In genomic region chr9:35708146-35708545, GRCh38 we compare ENCODE assay signal across 24 cellular contexts. TPM values are rescaled to one million over a fixed set of nuclear protein-coding genes. Genes with fewer than 3 reads are reported as not detected.
DNase-seq lines count a peak whose midpoint lies in the region; ATAC-seq, FAIRE-seq and TF ChIP-seq lines count a peak whose summit lies in the region.
"Had no signal": no experiment of that assay in that cellular context is flagged by ENCODE, and none has a peak within 500 bp of the region (broad histone marks: within the 10 kb centered on the region; RNA-seq: fewer than 3 reads in every experiment).

No MANE protein-coding gene starts in this region.

- H3K27me3 Mint-ChIP-seq in CD4-positive, CD25-positive, alpha-beta regulatory T cell, result no peaks in the 10 kb centered on the region
- no peaks in the 10 kb centered on the region for H3K27me3 Mint-ChIP-seq in CD4-positive, alpha-beta T cell
- no peaks in the 10 kb centered on the region for H3K27me3 Mint-ChIP-seq in astrocyte (ENCODE audit: low read depth, unreplicated experiment)

- TF ChIP-seq POLR2A in erythroblast (IDR thresholded peaks at IDR 0.05; ENCODE audit: low read length), result no peak

- no peak for ATAC-seq in CD4-positive, CD25-positive, alpha-beta regulatory T cell (ENCODE audit: low read depth in 2 of 2)
- ATAC-seq in CD4-positive, alpha-beta T cell (ENCODE audit: poor library complexity), result no peak
- ATAC-seq: HCT116 had no signal

- H3K4me3 ChIP-seq in CD4-positive, CD25-positive, alpha-beta regulatory T cell (ENCODE audit: low read depth, low read length), result no peak overlapping the region
- no peak overlapping the region for H3K4me3 ChIP-seq in astrocyte (ENCODE audit: insufficient read depth, low read depth, low read length)
- H3K4me3 ChIP-seq: BLaER1 had no signal

- H3K27ac ChIP-seq in CD4-positive, CD25-positive, alpha-beta regulatory T cell (ENCODE audit: insufficient read depth, low read length, poor library complexity, severe bottlenecking), result no peak overlapping the region
- H3K27ac ChIP-seq in CD4-positive, alpha-beta T cell (ENCODE audit: low read depth, low read length), result peak overlapping the region; percentile 5
- no peak overlapping the region for H3K27ac ChIP-seq in astrocyte (ENCODE audit: low read depth, low read length)
- H3K27ac ChIP-seq: BLaER1, RWPE1 had no signal

- POLR2A ChIA-PET in CD4-positive, alpha-beta T cell (lab: Charles Lee), result no interaction called here

- no peak for FAIRE-seq in astrocyte (lab: Jason Lieb, UNC)
- FAIRE-seq: G401.6, GM12892, HTR-8/SVneo had no signal

- CTCF ChIA-PET in CD4-positive, alpha-beta T cell (lab: Charles Lee), result no interaction called here

- no peaks in the 10 kb centered on the region for H3K4me1 ChIP-seq in CD4-positive, CD25-positive, alpha-beta regulatory T cell (ENCODE audit: control insufficient read depth, insufficient read depth, low read length, poor library complexity, severe bottlenecking)
- H3K4me1 ChIP-seq in astrocyte (ENCODE audit: insufficient read depth, low read length), result no peaks in the 10 kb centered on the region
- H3K4me1 ChIP-seq: BLaER1 had no signal

- TF ChIP-seq CTCF in CD4-positive, alpha-beta T cell (IDR thresholded peaks at IDR 0.05), result no peak
- TF ChIP-seq CTCF in astrocyte (IDR thresholded peaks at IDR 0.05; ENCODE audit: insufficient read depth, low read depth, low read length), result no peak

- peaks cover 90% of the 10 kb centered on the region for H3K36me3 ChIP-seq in CD4-positive, CD25-positive, alpha-beta regulatory T cell (ENCODE audit: control insufficient read depth, insufficient read depth, low read length)
- peaks cover 88% of the 10 kb centered on the region for H3K36me3 ChIP-seq in astrocyte (ENCODE audit: insufficient read depth, low read length)

- no peak for DNase-seq in CD4-positive, CD25-positive, alpha-beta regulatory T cell
- no peak for DNase-seq in CD4-positive, alpha-beta T cell
- DNase-seq in astrocyte (ENCODE audit: low read depth) (no peak), posterior vena cava (ENCODE audit: low spot score) (peak; percentile 52), NCI-H2107 treated with DMSO at 0.1 percent for 48 hours (lab: John Stamatoyannopoulos, UW; ENCODE audit: unreplicated experiment) (no peak), SKM-1 (lab: John Stamatoyannopoulos, UW; ENCODE audit: unreplicated experiment) (no peak), erythroblast (lab: John Stamatoyannopoulos, UW) (no peak)
- DNase-seq: GOT3; KG1; NCI-H1092; NCI-H1436; NCI-H187 treated with DMSO at 0.1 percent for 48 hours; NCI-H2227 treated with DMSO at 0.1 percent for 48 hours; NCI-H510A treated with DMSO at 0.1 percent for 48 hours; NCI-H774; NK-92 treated with Interleukin-12 subunit alpha and Interleukin-12 subunit beta, amount 100 ng/mL, for 24 hours; SHP77 treated with DMSO at 0.1 percent for 48 hours had no signal

- H3K4me2 ChIP-seq in astrocyte (ENCODE audit: low read length), result no peak overlapping the region
- H3K4me2 ChIP-seq: BLaER1 had no signal

- no peaks in the 10 kb centered on the region for H3K27me3 ChIP-seq in CD4-positive, CD25-positive, alpha-beta regulatory T cell (ENCODE audit: control insufficient read depth, insufficient read depth, low read length)
- H3K27me3 ChIP-seq in CD4-positive, alpha-beta T cell (ENCODE audit: control insufficient read depth, insufficient read depth, low read length), result no peaks in the 10 kb centered on the region
- no peaks in the 10 kb centered on the region for H3K27me3 ChIP-seq in astrocyte (ENCODE audit: insufficient read depth, low read length)
- H3K27me3 ChIP-seq: BLaER1 had no signal

- H3K36me3 Mint-ChIP-seq in CD4-positive, CD25-positive, alpha-beta regulatory T cell, result peaks cover 68% of the 10 kb centered on the region
- H3K36me3 Mint-ChIP-seq in CD4-positive, alpha-beta T cell (ENCODE audit: low read depth), result peaks cover 29% of the 10 kb centered on the region
- H3K36me3 Mint-ChIP-seq in astrocyte (ENCODE audit: low read depth, unreplicated experiment), result peaks cover 46% of the 10 kb centered on the region

- H3K79me2 ChIP-seq in astrocyte (ENCODE audit: insufficient read depth, low read length), result peaks cover 58% of the 10 kb centered on the region

- no peaks in the 10 kb centered on the region for H3K9me3 ChIP-seq in CD4-positive, CD25-positive, alpha-beta regulatory T cell (ENCODE audit: control insufficient read depth in 2 of 2, low read length in 2 of 2)
- no peaks in the 10 kb centered on the region for H3K9me3 ChIP-seq in CD4-positive, alpha-beta T cell (ENCODE audit: control insufficient read depth, low read length)
- H3K9me3 ChIP-seq in astrocyte (ENCODE audit: insufficient read depth, low read depth, low read length), result no peaks in the 10 kb centered on the region
- H3K9me3 ChIP-seq: BLaER1 had no signal

- H3K9me3 Mint-ChIP-seq in CD4-positive, CD25-positive, alpha-beta regulatory T cell, result no peaks in the 10 kb centered on the region
- H3K9me3 Mint-ChIP-seq in CD4-positive, alpha-beta T cell, result no peaks in the 10 kb centered on the region
- no peaks in the 10 kb centered on the region for H3K9me3 Mint-ChIP-seq in astrocyte (ENCODE audit: unreplicated experiment)

- no peak overlapping the region for H3K9ac ChIP-seq in astrocyte (ENCODE audit: low read length)
- H3K9ac ChIP-seq: BLaER1 had no signal

- no peak overlapping the region for H2AFZ ChIP-seq in astrocyte (ENCODE audit: low read depth, low read length)

- intact Hi-C loops in CD4-positive, alpha-beta T cell (cut with DNase I, micrococcal nuclease), result no loop called here
- intact Hi-C loops in posterior vena cava (cut with DNase I), result no loop called here

- H3K4me1 Mint-ChIP-seq in CD4-positive, CD25-positive, alpha-beta regulatory T cell, result no peaks in the 10 kb centered on the region
- no peaks in the 10 kb centered on the region for H3K4me1 Mint-ChIP-seq in CD4-positive, alpha-beta T cell (ENCODE audit: low read depth)
- no peaks in the 10 kb centered on the region for H3K4me1 Mint-ChIP-seq in astrocyte (ENCODE audit: low read depth, unreplicated experiment)

- H4K20me1 ChIP-seq in astrocyte (ENCODE audit: insufficient read depth, low read length), result peaks cover 90% of the 10 kb centered on the region

- H3K27ac Mint-ChIP-seq in CD4-positive, CD25-positive, alpha-beta regulatory T cell, result peak overlapping the region in 2 of 3 donors; percentile 54 to 86
- no peak overlapping the region for H3K27ac Mint-ChIP-seq in CD4-positive, alpha-beta T cell
- H3K27ac Mint-ChIP-seq in astrocyte (ENCODE audit: unreplicated experiment), result peak overlapping the region; percentile 4

- no peak overlapping the region for H3K4me3 Mint-ChIP-seq in CD4-positive, CD25-positive, alpha-beta regulatory T cell
- no peak overlapping the region for H3K4me3 Mint-ChIP-seq in CD4-positive, alpha-beta T cell
- no peak overlapping the region for H3K4me3 Mint-ChIP-seq in astrocyte (ENCODE audit: unreplicated experiment)

RNA-seq across cellular contexts. Expression of gene TPM2, which starts 18.4 kb away (rescaled TPM):
- total RNA-seq in CD4-positive, CD25-positive, alpha-beta regulatory T cell, result 38.8 TPM
- not detected for polyA plus RNA-seq in CD4-positive, CD25-positive, alpha-beta regulatory T cell
- total RNA-seq in CD4-positive, alpha-beta T cell, result 10 to 100 TPM; 63.1 to 63.5 TPM
- 1,947 and 2,001 TPM in 2 replicates for total RNA-seq in astrocyte
- 1,000 to 10,000 TPM; 2,096 to 3,529 TPM for total RNA-seq in posterior vena cava

RNA-seq across cellular contexts. Expression of gene TLN1, which starts 23.8 kb away (rescaled TPM):
- total RNA-seq in CD4-positive, CD25-positive, alpha-beta regulatory T cell, result 277 TPM
- 10 to 100 TPM; 33.7 to 36.2 (median 35.9) TPM for polyA plus RNA-seq in CD4-positive, CD25-positive, alpha-beta regulatory T cell
- total RNA-seq in CD4-positive, alpha-beta T cell, result 100 to 1,000 TPM; 149 to 151 TPM
- total RNA-seq in astrocyte (518 and 525 TPM in 2 replicates), posterior vena cava (100 to 1,000 TPM; 816 to 836 TPM)

RNA-seq across cellular contexts. Expression of gene CREB3, which starts 24.3 kb away (rescaled TPM):
- 14.6 TPM for total RNA-seq in CD4-positive, CD25-positive, alpha-beta regulatory T cell
- polyA plus RNA-seq in CD4-positive, CD25-positive, alpha-beta regulatory T cell, result 10 to 100 TPM; 33.4 to 36.4 (median 34.6) TPM
- total RNA-seq in CD4-positive, alpha-beta T cell, result 10 to 100 TPM; 13.7 to 15.4 TPM
- 80.3 and 84.1 TPM in 2 replicates for total RNA-seq in astrocyte
- total RNA-seq in posterior vena cava, result 10 to 100 TPM; 41.7 to 53.0 TPM

RNA-seq across cellular contexts. Expression of gene CA9, which starts 34.4 kb away (rescaled TPM):
- not detected for total RNA-seq in CD4-positive, CD25-positive, alpha-beta regulatory T cell
- polyA plus RNA-seq in CD4-positive, CD25-positive, alpha-beta regulatory T cell, result under 1 TPM in 1 of 4 donors, not detected in 3; 0.48 TPM
- total RNA-seq in CD4-positive, alpha-beta T cell, result not detected
- total RNA-seq in astrocyte (not detected in 2 replicates), posterior vena cava (1 to 10 TPM in 1 of 2 donors, not detected in 1; 1.2 TPM)
- total RNA-seq: Daoy had no signal

RNA-seq across cellular contexts. Expression of gene GBA2, which starts 40.9 kb away (rescaled TPM):
- total RNA-seq in CD4-positive, CD25-positive, alpha-beta regulatory T cell, result 47.9 TPM
- 10 to 100 TPM; 18.7 to 27.1 (median 21.2) TPM for polyA plus RNA-seq in CD4-positive, CD25-positive, alpha-beta regulatory T cell
- 10 to 100 TPM; 17.3 to 18.6 TPM for total RNA-seq in CD4-positive, alpha-beta T cell
- total RNA-seq in astrocyte (38.3 and 42.5 TPM in 2 replicates), posterior vena cava (10 to 100 TPM; 50.1 to 57.7 TPM)

Comparison
In these comparisons a context has a peak if more than half of its experiments do, and no peak if none do; other contexts are left out.
1. RNA of gene TPM2, which starts 18.4 kb away (total RNA-seq): 2,096 to 3,529 TPM in posterior vena cava and 1,947 to 2,001 TPM in astrocyte; 63.1 to 63.5 TPM in CD4-positive, alpha-beta T cell and 38.8 TPM in CD4-positive, CD25-positive, alpha-beta regulatory T cell (single experiment); every median in the first group is over 10 times any median in the second.